In genomic region chr3:139343895-139344856, GRCh38 we compare ENCODE assay signal across 8 cellular contexts. TPM values are rescaled to one million over a fixed set of nuclear protein-coding genes. Genes with fewer than 3 reads are reported as not detected.
A peak's percentile ranks its signal among the peaks of the same experiment; 100 is the strongest.
DNase-seq lines count a peak whose midpoint lies in the region; ATAC-seq and TF ChIP-seq lines count a peak whose summit lies in the region.

Gene MRPS22 (plus strand): TSS chr3:139344020. CDS start chr3:139344027, 7 bp downstream.

- peak in 34 of 56 donors; percentile 2 to 51 (median 28) for TF ChIP-seq CTCF in dorsolateral prefrontal cortex (IDR thresholded peaks at IDR 0.05 in 54 of 56, conservative IDR thresholded peaks at IDR 0.05 in 2 of 56; ENCODE audit: low read depth in 1 of 56, partially characterized antibody in 56 of 56)
- no peak for TF ChIP-seq CTCF in liver (IDR thresholded peaks at IDR 0.05; ENCODE audit: low read depth, low read length, missing input control)

- H4K20me1 ChIP-seq in BLaER1 treated with 17β-estradiol and CSF1 and Interleukin-3, amounts not matched to agents 10 nM and 100 nM: peaks cover 0 to 47% (median 19%) of the 10 kb centered on the region in 11 experiments; a peak in 15 of 22 replicates

- H3K9me3 ChIP-seq in BLaER1 treated with 17β-estradiol and CSF1 and Interleukin-3, amounts not matched to agents 10 nM and 100 nM (replicated peaks in 1 of 11): peaks cover 0 to 3% (median 0%) of the 10 kb centered on the region in 11 experiments; a peak in 2 of 22 replicates
- H3K9me3 ChIP-seq in liver (ENCODE audit: control insufficient read depth in 4 of 4, low read length in 3 of 4): no peaks in the 10 kb centered on the region

- peak within 1 kb of the TSS; percentile 71 to 93 (median 78) for H3K4me3 ChIP-seq in BLaER1 treated with 17β-estradiol and CSF1 and Interleukin-3, amounts not matched to agents 10 nM and 100 nM
- H3K4me3 ChIP-seq in dorsolateral prefrontal cortex (peak within 1 kb of the TSS; percentile 65 to 99 (median 90)), liver (ENCODE audit: low read depth in 1 of 3, low read length in 3 of 3) (peak within 1 kb of the TSS; percentile 87 to 96 (median 88))

- intact Hi-C loops in dorsolateral prefrontal cortex (cut with DNase I): no loop called here

- H3K36me3 ChIP-seq in BLaER1 treated with 17β-estradiol and CSF1 and Interleukin-3, amounts not matched to agents 10 nM and 100 nM: peaks cover 31 to 38% (median 33%) of the 10 kb centered on the region in 11 experiments
- H3K36me3 ChIP-seq in liver (ENCODE audit: control insufficient read depth in 4 of 4, insufficient read depth in 3 of 4, low read depth in 1 of 4, low read length in 3 of 4): peaks cover 2 to 17% (median 9%) of the 10 kb centered on the region in 4 donors

- no peaks in the 10 kb centered on the region for H3K27me3 ChIP-seq in BLaER1 treated with 17β-estradiol and CSF1 and Interleukin-3, amounts not matched to agents 10 nM and 100 nM
- H3K27me3 ChIP-seq in dorsolateral prefrontal cortex (peaks cover 0 to 5% (median 0%) of the 10 kb centered on the region in 45 donors), liver (ENCODE audit: control insufficient read depth in 4 of 4, insufficient read depth in 4 of 4, low read length in 3 of 4) (peaks cover 0 to 7% (median 2%) of the 10 kb centered on the region in 4 donors)

- peak; percentile 99 for ATAC-seq in GM19372 (IDR thresholded peaks at IDR 0.05; ENCODE audit: low read depth, unreplicated experiment)
- peak; percentile 94 for ATAC-seq in HG03558 (IDR thresholded peaks at IDR 0.05; ENCODE audit: extremely low read depth, unreplicated experiment)

- DNase-seq in NCI-H748 treated with DMSO at 0.1 percent for 48 hours (lab: John Stamatoyannopoulos, UW): peak; percentile 65
- peak; percentile 59 to 83 for DNase-seq in activated CD4-positive, alpha-beta T cell treated with anti-CD3 and anti-CD28 coated beads, Interleukin-2, amount 50 U/mL, for 24 hours (ENCODE audit: low read depth in 1 of 2, low spot score in 1 of 2)
- DNase-seq in dorsolateral prefrontal cortex: peak; percentile 74 to 95 (median 90)
- peak; percentile 87 for DNase-seq in stimulated activated CD4-positive, alpha-beta T cell treated with anti-CD3 and anti-CD28 coated beads, Interleukin-4, amount 100 ng/mL, for 24 hours

- H3K4me1 ChIP-seq in BLaER1 treated with 17β-estradiol and CSF1 and Interleukin-3, amounts not matched to agents 10 nM and 100 nM: peaks cover 18 to 35% (median 24%) of the 10 kb centered on the region in 10 experiments
- peaks cover 1 to 18% (median 14%) of the 10 kb centered on the region in 4 donors for H3K4me1 ChIP-seq in liver (ENCODE audit: control insufficient read depth in 4 of 4, insufficient read depth in 4 of 4, low read length in 3 of 4)

- H3K27ac ChIP-seq in BLaER1 treated with 17β-estradiol and CSF1 and Interleukin-3, amounts not matched to agents 10 nM and 100 nM: peak within 1 kb of the TSS; percentile 79 to 97 (median 92)
- peak within 1 kb of the TSS in 55 of 59 donors; percentile 21 to 93 (median 79) for H3K27ac ChIP-seq in dorsolateral prefrontal cortex
- peak within 1 kb of the TSS; percentile 91 to 95 for H3K27ac ChIP-seq in liver (ENCODE audit: low read depth in 1 of 2, low read length in 2 of 2)

- TF ChIP-seq RAD21 in liver (IDR thresholded peaks at IDR 0.05): no peak

- peak within 1 kb of the TSS; percentile 80 to 97 (median 93) for H3K4me2 ChIP-seq in BLaER1 treated with 17β-estradiol and CSF1 and Interleukin-3, amounts not matched to agents 10 nM and 100 nM

- WGBS in liver: under 1% methylated on average over 37 of the region's 37 CpGs

- H3K9ac ChIP-seq in BLaER1 treated with 17β-estradiol and CSF1 and Interleukin-3, amounts not matched to agents 10 nM and 100 nM: peak within 1 kb of the TSS; percentile 82 to 97 (median 93)
- H3K9ac ChIP-seq in liver (ENCODE audit: low read depth in 1 of 2, low read length in 2 of 2): peak within 1 kb of the TSS; percentile 83 to 90

TF ChIP-seq in liver, 16 proteins besides CTCF, POLR2A, EP300 and RAD21:
- no peak for TF ChIP-seq EGR1 (IDR thresholded peaks at IDR 0.05; ENCODE audit: low read depth in 2 of 2)
- TF ChIP-seq SP1 (IDR thresholded peaks at IDR 0.05): peak; percentile 32
- peak; percentile 53 for TF ChIP-seq TAF1 (conservative IDR thresholded peaks at IDR 0.05)
- no peak for TF ChIP-seq FOXA2 (IDR thresholded peaks at IDR 0.05)
- peak; percentile 45 for TF ChIP-seq MAX (IDR thresholded peaks at IDR 0.05)
- peak; percentile 2 to 17 for TF ChIP-seq HNF4A (conservative IDR thresholded peaks at IDR 0.05)
- TF ChIP-seq GABPA (IDR thresholded peaks at IDR 0.05 in 1 of 2, conservative IDR thresholded peaks at IDR 0.05 in 1 of 2): peak; percentile 89 to 95
- peak; percentile 50 to 70 for TF ChIP-seq RXRA (IDR thresholded peaks at IDR 0.05)
- no peak for TF ChIP-seq JUND (IDR thresholded peaks at IDR 0.05)
- TF ChIP-seq HNF4G (IDR thresholded peaks at IDR 0.05): no peak
- no peak for TF ChIP-seq REST (IDR thresholded peaks at IDR 0.05)
- TF ChIP-seq FOXA1 (IDR thresholded peaks at IDR 0.05): no peak
- TF ChIP-seq YY1 (IDR thresholded peaks at IDR 0.05): peak; percentile 98
- peak; percentile 98 for TF ChIP-seq ZBTB33 (IDR thresholded peaks at IDR 0.05)
- peak; percentile 34 for TF ChIP-seq NR2F2 (IDR thresholded peaks at IDR 0.05)
- TF ChIP-seq ATF3 (IDR thresholded peaks at IDR 0.05): no peak

RNA-seq across cellular contexts. Expression of gene MRPS22, which starts in this region (rescaled TPM):
- total RNA-seq in dorsolateral prefrontal cortex: 10 to 100 TPM; 30.2 to 62.0 (median 46.2) TPM
- total RNA-seq in liver: 10 to 100 TPM; 33.3 to 54.9 TPM
- polyA plus RNA-seq in liver: 10 to 100 TPM; 41.1 to 48.0 TPM

Comparison
In these comparisons a context has a peak if more than half of its experiments do, and no peak if none do; other contexts are left out.
1. Peak in every context shown above with its lines: DNase-seq, ATAC-seq, H3K4me3 ChIP-seq and H3K27ac ChIP-seq.